Comparison of ENCODE assay signal across 18 cellular contexts in genomic region chr6:108742041-108742440, GRCh38.
DNase-seq lines count a peak whose midpoint lies in the region; ATAC-seq and TF ChIP-seq lines count a peak whose summit lies in the region.
"Had no signal": no experiment of that assay in that cellular context is flagged by ENCODE, and none has a peak within 500 bp of the region (broad histone marks: within the 10 kb centered on the region; RNA-seq: fewer than 3 reads in every experiment).

No MANE protein-coding gene starts in this region.

- intact Hi-C loops in mucosa of descending colon (cut with DNase I, micrococcal nuclease) = no loop called here

- no peak for TF ChIP-seq POLR2A in NB4 (IDR thresholded peaks at IDR 0.05; ENCODE audit: extremely low read depth, insufficient read length)

- H3K27me3 Mint-ChIP-seq in nephron progenitor cell (ENCODE audit: low read depth, poor library complexity) = peaks cover 27% of the 10 kb centered on the region

- no peak overlapping the region for H3K4me3 Mint-ChIP-seq in nephron progenitor cell
- H3K4me3 Mint-ChIP-seq: natural killer cell treated with Interleukin-12 subunit alpha and Interleukin-12 subunit beta and Interleukin-15 and Interleukin-18, amount 100 ng/mL, for 72 hours had no signal

- H3K36me3 Mint-ChIP-seq in nephron progenitor cell (ENCODE audit: low read depth) = no peaks in the 10 kb centered on the region
- H3K36me3 Mint-ChIP-seq: natural killer cell treated with Interleukin-12 subunit alpha and Interleukin-12 subunit beta and Interleukin-15 and Interleukin-18, amount 100 ng/mL, for 72 hours had no signal

- peak overlapping the region; percentile 95 for H3K27ac ChIP-seq in VCaP
- H3K27ac ChIP-seq: brain microvascular endothelial cell had no signal

- H3K4me1 Mint-ChIP-seq in nephron progenitor cell = peaks cover 35% of the 10 kb centered on the region

- H3K4me3 ChIP-seq in NB4 (ENCODE audit: low read depth, low read length) (no peak overlapping the region), mucosa of descending colon (no peak overlapping the region)
- H3K4me3 ChIP-seq: tibial artery had no signal

- peak; percentile 66 for ATAC-seq in mucosa of descending colon
- ATAC-seq in HG02642 (IDR thresholded peaks at IDR 0.05; ENCODE audit: poor library complexity, unreplicated experiment) = no peak
- ATAC-seq: left ventricle myocardium superior; natural killer cell treated with Interleukin-12 subunit alpha and Interleukin-12 subunit beta and Interleukin-15 and Interleukin-18, amount 100 ng/mL, for 72 hours; Panc1 had no signal

- H3K9me3 Mint-ChIP-seq in nephron progenitor cell = no peaks in the 10 kb centered on the region
- H3K9me3 Mint-ChIP-seq: natural killer cell treated with Interleukin-12 subunit alpha and Interleukin-12 subunit beta and Interleukin-15 and Interleukin-18, amount 100 ng/mL, for 72 hours had no signal

- TF ChIP-seq CTCF in NB4 (IDR thresholded peaks at IDR 0.05; ENCODE audit: low read depth, low read length) (no peak), VCaP (conservative IDR thresholded peaks at IDR 0.05) (no peak), mucosa of descending colon (IDR thresholded peaks at IDR 0.05) (no peak), nephron progenitor cell (IDR thresholded peaks at IDR 0.05) (no peak)

- no peak overlapping the region for H3K27ac Mint-ChIP-seq in nephron progenitor cell
- H3K27ac Mint-ChIP-seq: natural killer cell treated with Interleukin-12 subunit alpha and Interleukin-12 subunit beta and Interleukin-15 and Interleukin-18, amount 100 ng/mL, for 72 hours had no signal

- no peaks in the 10 kb centered on the region for H3K36me3 ChIP-seq in mucosa of descending colon (ENCODE audit: low read depth)
- H3K36me3 ChIP-seq: brain microvascular endothelial cell, tibial artery had no signal

- no peaks in the 10 kb centered on the region for H3K9me3 ChIP-seq in mucosa of descending colon
- H3K9me3 ChIP-seq: tibial artery had no signal

- peaks cover 6% of the 10 kb centered on the region for H3K4me1 ChIP-seq in mucosa of descending colon (ENCODE audit: low read depth)

- DNase-seq in GDM1 (lab: John Stamatoyannopoulos, UW) (peak; percentile 72), NB4 (ENCODE audit: low read depth) (peak; percentile 93), mucosa of descending colon (no peak), D341Med (ENCODE audit: low spot score) (no peak), nephron progenitor cell (no peak)
- DNase-seq in activated effector memory CD4-positive, alpha-beta T cell treated with anti-CD3 and anti-CD28 coated beads, Interleukin-2, amount 50 U/mL, for 16 hours = no peak
- DNase-seq: activated CD4-positive, alpha-beta T cell treated with anti-CD3 and anti-CD28 coated beads for 1 hour; activated naive CD4-positive, alpha-beta T cell treated with anti-CD3 and anti-CD28 coated beads, Interleukin-2, amount 50 U/mL, for 16 hours; brain microvascular endothelial cell; effector CD4-positive, alpha-beta T cell; left ventricle myocardium superior; NCI-H1105 treated with DMSO at 0.1 percent for 48 hours; NCI-H446 treated with DMSO at 0.1 percent for 48 hours; tibial artery had no signal

Comparison
In these comparisons a context has a peak if more than half of its experiments do, and no peak if none do; other contexts are left out.
1. DNase-seq: peak in GDM1 (single experiment) and NB4 (single experiment); none in mucosa of descending colon (0 of 3), activated effector memory CD4-positive, alpha-beta T cell treated with anti-CD3 and anti-CD28 coated beads, Interleukin-2, amount 50 U/mL, for 16 hours (single experiment), D341Med (single experiment) and nephron progenitor cell (single experiment).